In the genomic region with DNA sequence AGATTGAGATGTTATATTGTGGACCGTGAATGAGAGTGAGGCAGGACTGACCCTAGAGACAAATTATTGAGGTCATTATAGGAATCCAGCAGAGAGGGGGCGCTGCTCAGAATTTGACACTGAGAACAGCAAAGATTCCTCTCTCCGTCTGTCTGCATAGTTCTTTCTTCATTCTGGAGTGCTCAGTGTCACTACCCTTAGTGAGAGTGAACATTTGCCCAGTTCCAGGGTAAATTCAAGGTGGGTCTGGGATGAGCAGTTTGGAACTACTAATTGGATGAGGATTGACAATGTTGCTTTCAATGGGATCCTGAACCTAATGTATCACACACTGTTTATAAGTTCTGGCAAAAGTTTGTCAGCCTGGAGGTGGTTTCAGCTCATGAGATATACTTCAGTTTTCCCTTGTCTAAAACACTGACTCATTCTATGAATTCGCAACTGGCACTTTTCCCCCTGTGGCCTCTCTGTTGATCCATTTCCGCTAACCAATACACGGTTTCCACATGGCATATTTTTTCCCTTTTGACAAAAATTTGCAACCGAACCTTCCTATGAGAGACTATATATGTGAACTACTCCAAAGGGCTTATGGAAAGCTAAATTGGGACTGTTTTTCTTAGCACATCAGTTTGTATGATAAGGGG, we compare ENCODE assay signal across 15 cellular contexts.
DNase-seq lines count a peak whose midpoint lies in the region; ATAC-seq and TF ChIP-seq lines count a peak whose summit lies in the region.
"Had no signal": no experiment of that assay in that cellular context is flagged by ENCODE, and none has a peak within 500 bp of the region (broad histone marks: within the 10 kb centered on the region; RNA-seq: fewer than 3 reads in every experiment).

No MANE protein-coding gene starts in this region.

- no peak overlapping the region for H2AFZ ChIP-seq in mammary epithelial cell (ENCODE audit: low read depth, low read length)

- BruUV-seq in MCF 10A (replicated peaks; lab: Mats Ljungman, UMichigan) = no TSS peak
- BruUV-seq in mammary epithelial cell (replicated peaks; lab: Mats Ljungman, UMichigan) = no TSS peak

- H4K20me1 ChIP-seq in mammary epithelial cell (ENCODE audit: insufficient read depth, low read length) = no peaks in the 10 kb centered on the region

- H3K79me2 ChIP-seq in mammary epithelial cell (ENCODE audit: insufficient read depth, low read length) = no peaks in the 10 kb centered on the region

- WGBS in mammary epithelial cell (ENCODE audit: low coverage, missing lambda C conversion rate) = 87% methylated on average over 7 of the region's 7 CpGs
- WGBS in testis, 2 donors = 47 to 66% methylated on average over 7 of the region's 7 CpGs

- no peak for ATAC-seq in GM19467 (IDR thresholded peaks at IDR 0.05; ENCODE audit: unreplicated experiment)
- ATAC-seq: activated naive CD8-positive, alpha-beta T cell treated with anti-CD3 and anti-CD28 coated beads, Interleukin-2, amount 50 U/mL, for 24 hours; activated T-cell treated with anti-CD3 and anti-CD28 coated beads, Interleukin-2, amount 50 U/mL, for 4 hours; Right ventricle myocardium inferior; stimulated activated effector memory CD8-positive, alpha-beta T cell treated with anti-CD3 and anti-CD28 coated beads, Interleukin-12 subunit alpha, Interleukin-12 subunit beta, amount 100 ng/mL, for 72 hours had no signal

- no peak overlapping the region for H3K4me3 ChIP-seq in mammary epithelial cell (replicated peaks in 1 of 3; ENCODE audit: insufficient read depth in 1 of 3, low read depth in 2 of 3, low read length in 3 of 3)
- H3K4me3 ChIP-seq in fibroblast of the aortic adventitia (ENCODE audit: low read depth, low read length) = no peak overlapping the region
- H3K4me3 ChIP-seq in testis = no peak overlapping the region
- no peak overlapping the region for H3K4me3 ChIP-seq in vagina
- H3K4me3 ChIP-seq: sigmoid colon had no signal

- dilution Hi-C loops in mammary epithelial cell (cut with HindIII; ENCODE audit: low sequenced_read_pairs) = no loop called here

- no peaks in the 10 kb centered on the region for H3K27me3 ChIP-seq in mammary epithelial cell (ENCODE audit: insufficient read depth, low read length)
- no peaks in the 10 kb centered on the region for H3K27me3 ChIP-seq in testis
- H3K27me3 ChIP-seq in vagina = no peaks in the 10 kb centered on the region
- H3K27me3 ChIP-seq: sigmoid colon had no signal

- no peak overlapping the region for H3K4me3 Mint-ChIP-seq in MCF 10A (ENCODE audit: unreplicated experiment)
- H3K4me3 Mint-ChIP-seq: activated CD4-positive, alpha-beta T cell treated with anti-CD3 and anti-CD28 coated beads, Interleukin-2, amount 10 ng/mL, durations not matched to agents 24 days and 14 days; activated naive CD8-positive, alpha-beta T cell treated with anti-CD3 and anti-CD28 coated beads, Interleukin-2, amount 50 U/mL, for 24 hours; activated T-cell treated with anti-CD3 and anti-CD28 coated beads, Interleukin-2, amount 50 U/mL, for 4 hours; stimulated activated effector memory CD8-positive, alpha-beta T cell treated with anti-CD3 and anti-CD28 coated beads, Interleukin-12 subunit alpha, Interleukin-12 subunit beta, amount 100 ng/mL, for 72 hours had no signal

- no peak for TF ChIP-seq POLR2A in testis (IDR thresholded peaks at IDR 0.05)
- TF ChIP-seq POLR2A in vagina (IDR thresholded peaks at IDR 0.05) = no peak

- H3K4me1 ChIP-seq in mammary epithelial cell (ENCODE audit: insufficient read depth, low read length) (no peaks in the 10 kb centered on the region), testis (no peaks in the 10 kb centered on the region), vagina (no peaks in the 10 kb centered on the region)

- H3K36me3 ChIP-seq in mammary epithelial cell (ENCODE audit: insufficient read depth, low read length) (no peaks in the 10 kb centered on the region), testis (ENCODE audit: low read depth, missing control alignments) (no peaks in the 10 kb centered on the region), vagina (no peaks in the 10 kb centered on the region)
- H3K36me3 ChIP-seq: sigmoid colon had no signal

- intact Hi-C loops in MCF 10A (cut with micrococcal nuclease) = no loop called here
- intact Hi-C loops in mammary epithelial cell (cut with micrococcal nuclease) = no loop called here
- intact Hi-C loops in testis (cut with DNase I; ENCODE audit: low total_unique reads) = no loop called here
- intact Hi-C loops in vagina (cut with DNase I) = no loop called here

- peak overlapping the region; percentile 64 for H3K27ac Mint-ChIP-seq in MCF 10A (ENCODE audit: low read depth, unreplicated experiment)
- H3K27ac Mint-ChIP-seq: activated CD4-positive, alpha-beta T cell treated with anti-CD3 and anti-CD28 coated beads, Interleukin-2, amount 10 ng/mL, durations not matched to agents 24 days and 14 days; activated naive CD8-positive, alpha-beta T cell treated with anti-CD3 and anti-CD28 coated beads, Interleukin-2, amount 50 U/mL, for 24 hours; stimulated activated effector memory CD8-positive, alpha-beta T cell treated with anti-CD3 and anti-CD28 coated beads, Interleukin-12 subunit alpha, Interleukin-12 subunit beta, amount 100 ng/mL, for 72 hours had no signal

- TF ChIP-seq CTCF in MCF 10A (IDR thresholded peaks at IDR 0.05; ENCODE audit: unreplicated experiment) = peak; percentile 11
- peak in 1 of 2 donors; percentile 16 for TF ChIP-seq CTCF in mammary epithelial cell (conservative IDR thresholded peaks at IDR 0.05 in 1 of 2, IDR thresholded peaks at IDR 0.05 in 1 of 2; ENCODE audit: extremely low read depth in 1 of 2, insufficient read depth in 1 of 2, low read depth in 1 of 2, low read length in 2 of 2)
- no peak for TF ChIP-seq CTCF in fibroblast of the aortic adventitia (IDR thresholded peaks at IDR 0.05; ENCODE audit: insufficient read depth, low read length)
- TF ChIP-seq CTCF in testis (IDR thresholded peaks at IDR 0.05) = peak in 1 of 3 experiments; percentile 21
- TF ChIP-seq CTCF in vagina (IDR thresholded peaks at IDR 0.05) = no peak

- H3K36me3 Mint-ChIP-seq in MCF 10A (ENCODE audit: insufficient read depth, unreplicated experiment) = no peaks in the 10 kb centered on the region
- H3K36me3 Mint-ChIP-seq: stimulated activated effector memory CD8-positive, alpha-beta T cell treated with anti-CD3 and anti-CD28 coated beads, Interleukin-12 subunit alpha, Interleukin-12 subunit beta, amount 100 ng/mL, for 72 hours had no signal

- H3K27ac ChIP-seq in mammary epithelial cell (ENCODE audit: insufficient read depth, low read depth, low read length) = no peak overlapping the region
- no peak overlapping the region for H3K27ac ChIP-seq in testis
- H3K27ac ChIP-seq in vagina = no peak overlapping the region
- H3K27ac ChIP-seq: sigmoid colon had no signal

- H3K9ac ChIP-seq in mammary epithelial cell (ENCODE audit: insufficient read depth, low read length) = no peak overlapping the region

- H3K9me3 Mint-ChIP-seq in MCF 10A (ENCODE audit: unreplicated experiment) = no peaks in the 10 kb centered on the region
- H3K9me3 Mint-ChIP-seq: activated CD4-positive, alpha-beta T cell treated with anti-CD3 and anti-CD28 coated beads, Interleukin-2, amount 10 ng/mL, durations not matched to agents 24 days and 14 days had no signal

- in situ Hi-C loops in mammary epithelial cell (cut with MboI; ENCODE audit: low sequenced_read_pairs in 2 of 2) (no loop called here), SK-MEL-5 (cut with HindIII; ENCODE audit: low pct_unique_long_range_greater_than_20kb, low sequenced_read_pairs) (no loop called here)

- H3K4me2 ChIP-seq in mammary epithelial cell (ENCODE audit: insufficient read depth, low read depth, low read length) = no peak overlapping the region

- CTCF ChIA-PET in MCF 10A (lab: Yijun Ruan, JAX) = interaction anchor here (0.6 to 3.2 kb wide), 14 partner anchors 8 to 1420 kb away, joined by 3 to 29 read pairs (median 5); a partner anchor contains a TSS
- CTCF ChIA-PET in mammary epithelial cell (lab: Charles Lee; ENCODE audit: low non-redundant PET) = no interaction called here

- H3K4me1 Mint-ChIP-seq in MCF 10A (ENCODE audit: insufficient read depth, unreplicated experiment) = peaks cover 20% of the 10 kb centered on the region
- H3K4me1 Mint-ChIP-seq: activated CD4-positive, alpha-beta T cell treated with anti-CD3 and anti-CD28 coated beads, Interleukin-2, amount 10 ng/mL, durations not matched to agents 24 days and 14 days; activated naive CD8-positive, alpha-beta T cell treated with anti-CD3 and anti-CD28 coated beads, Interleukin-2, amount 50 U/mL, for 24 hours; stimulated activated effector memory CD8-positive, alpha-beta T cell treated with anti-CD3 and anti-CD28 coated beads, Interleukin-12 subunit alpha, Interleukin-12 subunit beta, amount 100 ng/mL, for 72 hours had no signal

- DNase-seq in MCF 10A (ENCODE audit: unreplicated experiment) = peak; percentile 70
- DNase-seq in mammary epithelial cell = no peak
- DNase-seq in SK-MEL-5 (ENCODE audit: low read depth, low spot score) = peak; percentile 44
- peak; percentile 20 for DNase-seq in fibroblast of the aortic adventitia (ENCODE audit: low read depth)
- DNase-seq in testis = peak; percentile 61
- no peak for DNase-seq in COLO668 (lab: John Stamatoyannopoulos, UW; ENCODE audit: unreplicated experiment)
- no peak for DNase-seq in vagina (ENCODE audit: extremely low spot score in 2 of 2)
- DNase-seq: activated CD4-positive, alpha-beta T cell treated with anti-CD3 and anti-CD28 coated beads, Interleukin-2, amount 10 ng/mL, durations not matched to agents 24 days and 14 days; activated naive CD8-positive, alpha-beta T cell treated with anti-CD3 and anti-CD28 coated beads, Interleukin-2, amount 50 U/mL, for 24 hours; activated T-cell treated with anti-CD3 and anti-CD28 coated beads, Interleukin-2, amount 50 U/mL, for 4 hours; Calu3; sigmoid colon had no signal

- H3K9me3 ChIP-seq in mammary epithelial cell (replicated peaks; ENCODE audit: insufficient read depth, low read length) = no peaks in the 10 kb centered on the region
- no peaks in the 10 kb centered on the region for H3K9me3 ChIP-seq in testis
- H3K9me3 ChIP-seq in vagina = no peaks in the 10 kb centered on the region
- H3K9me3 ChIP-seq: sigmoid colon had no signal

- POLR2A ChIA-PET in MCF 10A (lab: Yijun Ruan, JAX) = interaction anchor here (0.9 to 1.4 kb wide), 2 partner anchors 18 to 542 kb away, joined by 3 to 4 read pairs; no protein-coding TSS in a partner anchor

- H3K27me3 Mint-ChIP-seq in MCF 10A (ENCODE audit: insufficient read depth, unreplicated experiment) = no peaks in the 10 kb centered on the region
- H3K27me3 Mint-ChIP-seq: activated CD4-positive, alpha-beta T cell treated with anti-CD3 and anti-CD28 coated beads, Interleukin-2, amount 10 ng/mL, durations not matched to agents 24 days and 14 days; activated naive CD8-positive, alpha-beta T cell treated with anti-CD3 and anti-CD28 coated beads, Interleukin-2, amount 50 U/mL, for 24 hours had no signal

Comparison
In these comparisons a context has a peak if more than half of its experiments do, and no peak if none do; other contexts are left out.
1. DNase-seq: peak in MCF 10A (single experiment), SK-MEL-5 (single experiment), fibroblast of the aortic adventitia (single experiment) and testis (single experiment); none in mammary epithelial cell (single experiment), COLO668 (single experiment) and vagina (0 of 2).